In the genomic region with DNA sequence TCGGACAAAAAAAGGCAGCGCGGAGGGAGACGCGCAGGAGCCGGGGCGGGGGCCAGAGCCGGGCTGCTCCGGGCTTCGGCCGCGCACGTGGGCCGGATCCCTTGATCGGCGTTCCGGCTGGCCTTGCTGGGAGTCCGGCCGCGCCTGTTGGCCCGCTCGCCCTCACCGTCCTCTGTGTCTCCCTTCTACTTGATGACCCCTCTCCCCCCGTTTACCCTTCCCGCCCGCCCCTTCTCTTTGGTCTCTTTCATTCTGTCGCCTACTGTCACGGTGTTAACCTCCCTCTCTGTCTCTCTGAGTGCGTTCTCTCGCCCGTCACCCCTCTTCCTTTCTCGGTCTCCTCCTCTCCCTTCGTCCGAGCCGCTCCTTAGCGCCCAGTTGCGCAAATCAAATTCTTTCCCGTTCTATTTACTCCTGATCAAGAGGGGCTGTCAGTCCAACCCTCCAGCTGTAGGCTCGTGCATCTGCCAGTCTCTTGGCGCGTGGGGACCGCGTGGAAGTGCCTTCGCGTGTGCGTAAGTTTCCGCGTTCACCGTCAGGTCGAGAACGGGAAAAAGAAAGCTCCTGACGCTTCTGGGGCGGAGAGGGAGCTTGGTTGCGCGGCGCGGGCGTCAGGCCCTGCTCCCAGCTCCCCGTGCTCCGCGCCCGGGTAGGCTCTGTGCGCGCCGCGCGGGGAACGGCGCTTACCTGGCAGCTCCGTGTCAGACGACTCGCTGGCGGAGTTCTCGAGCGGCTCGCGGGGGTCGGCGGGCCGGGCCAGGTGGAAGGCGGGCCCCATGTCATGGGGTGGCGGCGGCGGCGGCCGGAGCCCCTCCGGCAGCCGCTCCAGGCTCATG, we compare ENCODE assay signal across 7 cellular contexts. TPM values are rescaled to one million over a fixed set of nuclear protein-coding genes. Genes with fewer than 3 reads are reported as not detected.
DNase-seq lines count a peak whose midpoint lies in the region; ATAC-seq and TF ChIP-seq lines count a peak whose summit lies in the region.

No MANE protein-coding gene starts in this region.

- DNase-seq in EL (peak; percentile 67), HuH-7 (ENCODE audit: low spot score) (peak; percentile 49), GDM1 (lab: John Stamatoyannopoulos, UW) (no peak), superior temporal gyrus (ENCODE audit: extremely low spot score) (no peak)
- peak; percentile 20 for DNase-seq in activated CD8-positive, alpha-beta T cell treated with anti-CD3 and anti-CD28 coated beads for 36 hours
- DNase-seq in stimulated activated naive B cell treated with anti-CD40 and anti-IgM and Interleukin-4, amounts not matched to agents 10 μg/mL and 1 μg/mL and 100 μg/mL, for 72 hours, result no peak

- CTCF ChIA-PET in activated CD8-positive, alpha-beta T cell treated with anti-CD3 and anti-CD28 coated beads for 36 hours (lab: Charles Lee), result no interaction called here

- H3K4me3 ChIP-seq in iPS-11a (ENCODE audit: low read depth, low read length), result peak overlapping the region; percentile 4

- intact Hi-C loops in activated CD8-positive, alpha-beta T cell treated with anti-CD3 and anti-CD28 coated beads for 36 hours (cut with micrococcal nuclease), result no loop called here

- H3K9me3 Mint-ChIP-seq in activated CD8-positive, alpha-beta T cell treated with anti-CD3 and anti-CD28 coated beads for 36 hours, result peaks cover 2% of the 10 kb centered on the region
- H3K9me3 Mint-ChIP-seq in stimulated activated naive B cell treated with anti-CD40 and anti-IgM and Interleukin-4, amounts not matched to agents 10 μg/mL and 1 μg/mL and 100 μg/mL, for 72 hours, result peaks cover 5 to 7% of the 10 kb centered on the region in 2 donors

- peaks cover 33% of the 10 kb centered on the region for H3K4me1 Mint-ChIP-seq in activated CD8-positive, alpha-beta T cell treated with anti-CD3 and anti-CD28 coated beads for 36 hours (ENCODE audit: low read depth)
- H3K4me1 Mint-ChIP-seq in stimulated activated naive B cell treated with anti-CD40 and anti-IgM and Interleukin-4, amounts not matched to agents 10 μg/mL and 1 μg/mL and 100 μg/mL, for 72 hours, result peaks cover 41 to 56% of the 10 kb centered on the region in 2 donors

- no peaks in the 10 kb centered on the region for H3K36me3 Mint-ChIP-seq in activated CD8-positive, alpha-beta T cell treated with anti-CD3 and anti-CD28 coated beads for 36 hours (ENCODE audit: low read depth)
- H3K36me3 Mint-ChIP-seq in stimulated activated naive B cell treated with anti-CD40 and anti-IgM and Interleukin-4, amounts not matched to agents 10 μg/mL and 1 μg/mL and 100 μg/mL, for 72 hours, result peaks cover 10 to 11% of the 10 kb centered on the region in 2 donors

- H3K4me3 Mint-ChIP-seq in activated CD8-positive, alpha-beta T cell treated with anti-CD3 and anti-CD28 coated beads for 36 hours, result peak overlapping the region; percentile 62
- H3K4me3 Mint-ChIP-seq in stimulated activated naive B cell treated with anti-CD40 and anti-IgM and Interleukin-4, amounts not matched to agents 10 μg/mL and 1 μg/mL and 100 μg/mL, for 72 hours, result peak overlapping the region; percentile 82 to 84

- TF ChIP-seq CTCF in activated CD8-positive, alpha-beta T cell treated with anti-CD3 and anti-CD28 coated beads for 36 hours (IDR thresholded peaks at IDR 0.05), result no peak

- POLR2A ChIA-PET in activated CD8-positive, alpha-beta T cell treated with anti-CD3 and anti-CD28 coated beads for 36 hours (lab: Charles Lee), result interaction anchor here (0.7 to 1.4 kb wide), 3 partner anchors 9 to 327 kb away, joined by 3 to 4 read pairs (median 3); no protein-coding TSS in a partner anchor

- ATAC-seq in activated CD8-positive, alpha-beta T cell treated with anti-CD3 and anti-CD28 coated beads for 36 hours, result peak; percentile 12
- peak; percentile 24 to 31 for ATAC-seq in stimulated activated naive B cell treated with anti-CD40 and anti-IgM and Interleukin-4, amounts not matched to agents 10 μg/mL and 1 μg/mL and 100 μg/mL, for 72 hours (replicated peaks)

- peaks cover 78% of the 10 kb centered on the region for H3K27me3 Mint-ChIP-seq in activated CD8-positive, alpha-beta T cell treated with anti-CD3 and anti-CD28 coated beads for 36 hours
- H3K27me3 Mint-ChIP-seq in stimulated activated naive B cell treated with anti-CD40 and anti-IgM and Interleukin-4, amounts not matched to agents 10 μg/mL and 1 μg/mL and 100 μg/mL, for 72 hours, result peaks cover 78 to 90% of the 10 kb centered on the region in 2 donors

- H3K27ac Mint-ChIP-seq in activated CD8-positive, alpha-beta T cell treated with anti-CD3 and anti-CD28 coated beads for 36 hours, result no peak overlapping the region
- peak overlapping the region; percentile 1 for H3K27ac Mint-ChIP-seq in stimulated activated naive B cell treated with anti-CD40 and anti-IgM and Interleukin-4, amounts not matched to agents 10 μg/mL and 1 μg/mL and 100 μg/mL, for 72 hours

RNA-seq across cellular contexts. Expression of a gene that starts 0.8 kb away (rescaled TPM):
- under 1 TPM; 0.20 to 0.31 TPM for total RNA-seq in activated CD8-positive, alpha-beta T cell treated with anti-CD3 and anti-CD28 coated beads for 36 hours

Comparison
In these comparisons a context has a peak if more than half of its experiments do, and no peak if none do; other contexts are left out.
1. DNase-seq: peak in EL (single experiment), HuH-7 (single experiment) and activated CD8-positive, alpha-beta T cell treated with anti-CD3 and anti-CD28 coated beads for 36 hours (single experiment); none in stimulated activated naive B cell treated with anti-CD40 and anti-IgM and Interleukin-4, amounts not matched to agents 10 μg/mL and 1 μg/mL and 100 μg/mL, for 72 hours (single experiment), GDM1 (single experiment) and superior temporal gyrus (single experiment).